Comparison of ENCODE assay signal across 1 cellular context in the genomic region with DNA sequence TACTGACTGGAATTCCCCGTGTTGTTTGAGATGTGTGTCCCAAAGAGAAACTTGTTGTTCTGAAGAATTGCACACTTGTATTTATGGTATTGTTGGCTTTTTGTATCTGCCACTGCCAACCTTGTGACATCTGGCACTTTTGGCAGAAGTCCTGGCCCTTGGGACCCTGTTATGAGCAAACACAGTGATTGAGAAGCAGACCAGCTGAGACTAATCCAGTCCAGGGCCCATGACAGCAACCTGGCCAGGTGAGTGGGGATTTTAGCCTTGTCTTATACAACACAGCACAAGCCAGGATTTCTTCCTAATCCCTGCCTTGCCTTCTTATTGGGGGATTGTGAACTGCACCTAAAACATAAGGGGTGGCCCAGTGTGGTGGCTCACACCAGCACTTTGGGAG.
TF ChIP-seq lines count a peak whose summit lies in the region.

No MANE protein-coding gene starts in this region.

TF ChIP-seq in GM12878, 131 proteins besides CTCF, POLR2A, EP300 and RAD21 (continued from another document):
- TF ChIP-seq, protein P1, sequence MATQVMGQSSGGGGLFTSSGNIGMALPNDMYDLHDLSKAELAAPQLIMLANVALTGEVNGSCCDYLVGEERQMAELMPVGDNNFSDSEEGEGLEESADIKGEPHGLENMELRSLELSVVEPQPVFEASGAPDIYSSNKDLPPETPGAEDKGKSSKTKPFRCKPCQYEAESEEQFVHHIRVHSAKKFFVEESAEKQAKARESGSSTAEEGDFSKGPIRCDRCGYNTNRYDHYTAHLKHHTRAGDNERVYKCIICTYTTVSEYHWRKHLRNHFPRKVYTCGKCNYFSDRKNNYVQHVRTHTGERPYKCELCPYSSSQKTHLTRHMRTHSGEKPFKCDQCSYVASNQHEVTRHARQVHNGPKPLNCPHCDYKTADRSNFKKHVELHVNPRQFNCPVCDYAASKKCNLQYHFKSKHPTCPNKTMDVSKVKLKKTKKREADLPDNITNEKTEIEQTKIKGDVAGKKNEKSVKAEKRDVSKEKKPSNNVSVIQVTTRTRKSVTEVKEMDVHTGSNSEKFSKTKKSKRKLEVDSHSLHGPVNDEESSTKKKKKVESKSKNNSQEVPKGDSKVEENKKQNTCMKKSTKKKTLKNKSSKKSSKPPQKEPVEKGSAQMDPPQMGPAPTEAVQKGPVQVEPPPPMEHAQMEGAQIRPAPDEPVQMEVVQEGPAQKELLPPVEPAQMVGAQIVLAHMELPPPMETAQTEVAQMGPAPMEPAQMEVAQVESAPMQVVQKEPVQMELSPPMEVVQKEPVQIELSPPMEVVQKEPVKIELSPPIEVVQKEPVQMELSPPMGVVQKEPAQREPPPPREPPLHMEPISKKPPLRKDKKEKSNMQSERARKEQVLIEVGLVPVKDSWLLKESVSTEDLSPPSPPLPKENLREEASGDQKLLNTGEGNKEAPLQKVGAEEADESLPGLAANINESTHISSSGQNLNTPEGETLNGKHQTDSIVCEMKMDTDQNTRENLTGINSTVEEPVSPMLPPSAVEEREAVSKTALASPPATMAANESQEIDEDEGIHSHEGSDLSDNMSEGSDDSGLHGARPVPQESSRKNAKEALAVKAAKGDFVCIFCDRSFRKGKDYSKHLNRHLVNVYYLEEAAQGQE (IDR thresholded peaks at IDR 0.05; ENCODE audit: low read depth, low read length): no peak
- TF ChIP-seq CBX3 (IDR thresholded peaks at IDR 0.05; ENCODE audit: borderline replicate concordance, low read depth) (no peak), SMAD1 (IDR thresholded peaks at IDR 0.05; ENCODE audit: low read depth, partially characterized antibody) (no peak), NFXL1 (IDR thresholded peaks at IDR 0.05; ENCODE audit: borderline replicate concordance) (no peak), SUPT20H (IDR thresholded peaks at IDR 0.05; ENCODE audit: borderline replicate concordance, control insufficient read depth, low read depth, low read length) (no peak), ZBED1 (IDR thresholded peaks at IDR 0.05; ENCODE audit: borderline replicate concordance) (no peak), KAT2A (conservative IDR thresholded peaks at IDR 0.05; ENCODE audit: control insufficient read depth, low read depth, low read length) (no peak), RELA (IDR thresholded peaks at IDR 0.05; ENCODE audit: borderline replicate concordance, partially characterized antibody) (no peak), CHD2 (IDR thresholded peaks at IDR 0.05; ENCODE audit: borderline replicate concordance, low read depth, low read length) (no peak), NFYA (IDR thresholded peaks at IDR 0.05; ENCODE audit: borderline replicate concordance, low read depth, low read length) (no peak)
- TF ChIP-seq, protein P2, sequence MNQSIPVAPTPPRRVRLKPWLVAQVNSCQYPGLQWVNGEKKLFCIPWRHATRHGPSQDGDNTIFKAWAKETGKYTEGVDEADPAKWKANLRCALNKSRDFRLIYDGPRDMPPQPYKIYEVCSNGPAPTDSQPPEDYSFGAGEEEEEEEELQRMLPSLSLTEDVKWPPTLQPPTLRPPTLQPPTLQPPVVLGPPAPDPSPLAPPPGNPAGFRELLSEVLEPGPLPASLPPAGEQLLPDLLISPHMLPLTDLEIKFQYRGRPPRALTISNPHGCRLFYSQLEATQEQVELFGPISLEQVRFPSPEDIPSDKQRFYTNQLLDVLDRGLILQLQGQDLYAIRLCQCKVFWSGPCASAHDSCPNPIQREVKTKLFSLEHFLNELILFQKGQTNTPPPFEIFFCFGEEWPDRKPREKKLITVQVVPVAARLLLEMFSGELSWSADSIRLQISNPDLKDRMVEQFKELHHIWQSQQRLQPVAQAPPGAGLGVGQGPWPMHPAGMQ (IDR thresholded peaks at IDR 0.05; ENCODE audit: borderline replicate concordance): no peak
- TF ChIP-seq, protein P3, sequence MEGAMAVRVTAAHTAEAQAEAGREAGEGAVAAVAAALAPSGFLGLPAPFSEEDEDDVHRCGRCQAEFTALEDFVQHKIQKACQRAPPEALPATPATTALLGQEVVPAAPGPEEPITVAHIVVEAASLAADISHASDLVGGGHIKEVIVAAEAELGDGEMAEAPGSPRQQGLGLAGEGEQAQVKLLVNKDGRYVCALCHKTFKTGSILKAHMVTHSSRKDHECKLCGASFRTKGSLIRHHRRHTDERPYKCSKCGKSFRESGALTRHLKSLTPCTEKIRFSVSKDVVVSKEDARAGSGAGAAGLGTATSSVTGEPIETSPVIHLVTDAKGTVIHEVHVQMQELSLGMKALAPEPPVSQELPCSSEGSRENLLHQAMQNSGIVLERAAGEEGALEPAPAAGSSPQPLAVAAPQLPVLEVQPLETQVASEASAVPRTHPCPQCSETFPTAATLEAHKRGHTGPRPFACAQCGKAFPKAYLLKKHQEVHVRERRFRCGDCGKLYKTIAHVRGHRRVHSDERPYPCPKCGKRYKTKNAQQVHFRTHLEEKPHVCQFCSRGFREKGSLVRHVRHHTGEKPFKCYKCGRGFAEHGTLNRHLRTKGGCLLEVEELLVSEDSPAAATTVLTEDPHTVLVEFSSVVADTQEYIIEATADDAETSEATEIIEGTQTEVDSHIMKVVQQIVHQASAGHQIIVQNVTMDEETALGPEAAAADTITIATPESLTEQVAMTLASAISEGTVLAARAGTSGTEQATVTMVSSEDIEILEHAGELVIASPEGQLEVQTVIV (IDR thresholded peaks at IDR 0.05; ENCODE audit: borderline replicate concordance, partially characterized antibody): no peak
- TF ChIP-seq, protein P4, sequence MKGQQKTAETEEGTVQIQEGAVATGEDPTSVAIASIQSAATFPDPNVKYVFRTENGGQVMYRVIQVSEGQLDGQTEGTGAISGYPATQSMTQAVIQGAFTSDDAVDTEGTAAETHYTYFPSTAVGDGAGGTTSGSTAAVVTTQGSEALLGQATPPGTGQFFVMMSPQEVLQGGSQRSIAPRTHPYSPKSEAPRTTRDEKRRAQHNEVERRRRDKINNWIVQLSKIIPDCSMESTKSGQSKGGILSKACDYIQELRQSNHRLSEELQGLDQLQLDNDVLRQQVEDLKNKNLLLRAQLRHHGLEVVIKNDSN (IDR thresholded peaks at IDR 0.05; ENCODE audit: borderline replicate concordance, extremely low read length, insufficient read depth, low read depth, low read length): no peak
- TF ChIP-seq, protein P5, sequence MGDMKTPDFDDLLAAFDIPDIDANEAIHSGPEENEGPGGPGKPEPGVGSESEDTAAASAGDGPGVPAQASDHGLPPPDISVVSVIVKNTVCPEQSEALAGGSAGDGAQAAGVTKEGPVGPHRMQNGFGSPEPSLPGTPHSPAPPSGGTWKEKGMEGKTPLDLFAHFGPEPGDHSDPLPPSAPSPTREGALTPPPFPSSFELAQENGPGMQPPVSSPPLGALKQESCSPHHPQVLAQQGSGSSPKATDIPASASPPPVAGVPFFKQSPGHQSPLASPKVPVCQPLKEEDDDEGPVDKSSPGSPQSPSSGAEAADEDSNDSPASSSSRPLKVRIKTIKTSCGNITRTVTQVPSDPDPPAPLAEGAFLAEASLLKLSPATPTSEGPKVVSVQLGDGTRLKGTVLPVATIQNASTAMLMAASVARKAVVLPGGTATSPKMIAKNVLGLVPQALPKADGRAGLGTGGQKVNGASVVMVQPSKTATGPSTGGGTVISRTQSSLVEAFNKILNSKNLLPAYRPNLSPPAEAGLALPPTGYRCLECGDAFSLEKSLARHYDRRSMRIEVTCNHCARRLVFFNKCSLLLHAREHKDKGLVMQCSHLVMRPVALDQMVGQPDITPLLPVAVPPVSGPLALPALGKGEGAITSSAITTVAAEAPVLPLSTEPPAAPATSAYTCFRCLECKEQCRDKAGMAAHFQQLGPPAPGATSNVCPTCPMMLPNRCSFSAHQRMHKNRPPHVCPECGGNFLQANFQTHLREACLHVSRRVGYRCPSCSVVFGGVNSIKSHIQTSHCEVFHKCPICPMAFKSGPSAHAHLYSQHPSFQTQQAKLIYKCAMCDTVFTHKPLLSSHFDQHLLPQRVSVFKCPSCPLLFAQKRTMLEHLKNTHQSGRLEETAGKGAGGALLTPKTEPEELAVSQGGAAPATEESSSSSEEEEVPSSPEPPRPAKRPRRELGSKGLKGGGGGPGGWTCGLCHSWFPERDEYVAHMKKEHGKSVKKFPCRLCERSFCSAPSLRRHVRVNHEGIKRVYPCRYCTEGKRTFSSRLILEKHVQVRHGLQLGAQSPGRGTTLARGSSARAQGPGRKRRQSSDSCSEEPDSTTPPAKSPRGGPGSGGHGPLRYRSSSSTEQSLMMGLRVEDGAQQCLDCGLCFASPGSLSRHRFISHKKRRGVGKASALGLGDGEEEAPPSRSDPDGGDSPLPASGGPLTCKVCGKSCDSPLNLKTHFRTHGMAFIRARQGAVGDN (IDR thresholded peaks at IDR 0.05): no peak
